Comparison of ENCODE assay signal across 10 cellular contexts in the genomic region with DNA sequence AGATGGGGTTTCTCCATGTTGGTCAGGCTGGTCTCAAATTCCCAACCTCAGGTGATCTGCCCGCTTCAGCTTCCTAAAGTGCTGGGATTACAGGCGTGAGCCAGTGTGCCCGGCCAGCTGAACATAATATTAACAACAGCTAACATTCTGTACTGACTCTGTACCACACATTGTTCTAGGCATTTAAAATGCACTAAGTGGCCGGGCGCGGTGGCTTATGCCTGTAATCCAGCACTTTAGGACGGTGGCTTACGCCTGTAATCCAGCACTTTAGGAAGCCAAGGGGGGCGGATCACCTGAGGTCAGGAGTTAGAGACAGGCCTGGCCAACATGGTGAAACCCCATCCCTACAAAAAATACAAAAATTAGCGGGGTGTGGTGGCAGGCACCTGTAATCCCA. TPM values are rescaled to one million over a fixed set of nuclear protein-coding genes. Genes with fewer than 3 reads are reported as not detected.
"Had no signal": no experiment of that assay in that cellular context is flagged by ENCODE, and none has a peak within 500 bp of the region (broad histone marks: within the 10 kb centered on the region; RNA-seq: fewer than 3 reads in every experiment).

No MANE protein-coding gene starts in this region.

RNA-seq across cellular contexts. Expression of gene LDLRAD2, which starts 14.6 kb away (rescaled TPM):
- total RNA-seq: dermis microvascular lymphatic vessel endothelial cell, esophagus muscularis mucosa, esophagus squamous epithelium, fibroblast of lung, fibroblast of villous mesenchyme, foreskin keratinocyte, frontal cortex, gastrocnemius medialis, glomerular endothelial cell had no signal
- polyA plus RNA-seq: endothelial cell of umbilical vein, fibroblast of lung had no signal
